Comparison of ENCODE assay signal across 25 cellular contexts in genomic region chr11:66603072-66603471, GRCh38. TPM values are rescaled to one million over a fixed set of nuclear protein-coding genes. Genes with fewer than 3 reads are reported as not detected.
"Had no signal": no experiment of that assay in that cellular context is flagged by ENCODE, and none has a peak within 500 bp of the region (broad histone marks: within the 10 kb centered on the region; RNA-seq: fewer than 3 reads in every experiment).

No MANE protein-coding gene starts in this region.

- DNase-seq: activated CD4-positive, alpha-beta memory T cell treated with anti-CD3 and anti-CD28 coated beads, Interleukin-2, amount 10 ng/mL, durations not matched to agents 7 days and 5 days; activated CD4-positive, alpha-beta T cell treated with anti-CD3 and anti-CD28 coated beads, Interleukin-2, amount 10 ng/mL, durations not matched to agents 7 days and 5 days; activated CD4-positive, CD25-positive, alpha-beta regulatory T cell; activated CD8-positive, alpha-beta memory T cell treated with anti-CD3 and anti-CD28 coated beads, Interleukin-2, amount 50 U/mL, for 48 hours; activated naive CD4-positive, alpha-beta T cell; activated T-cell treated with anti-CD3 and anti-CD28 coated beads, Interleukin-2, amount 50 U/mL, for 1 hour; aorta; body of pancreas; MG63; MV-4-11; NCI-H1092 treated with DMSO at 0.1 percent for 48 hours; NCI-H1417 treated with DMSO at 0.1 percent for 48 hours; NCI-H1694; NCI-H2029; NCI-H2107; NCI-H2171 treated with DMSO at 0.1 percent for 48 hours; NCI-H226; NCI-H526 treated with DMSO at 0.1 percent for 48 hours; NCI-H82; T-cell; T-helper 2 cell; T1000 had no signal

- H3K27me3 ChIP-seq: body of pancreas, MG63 had no signal

- H3K9ac ChIP-seq: KMS-11 had no signal

- H3K4me3 ChIP-seq: body of pancreas, MG63, SK-N-MC had no signal

- H3K4me2 ChIP-seq: KMS-11 had no signal

- H3K9me3 ChIP-seq: body of pancreas, MG63 had no signal

- H3K27ac ChIP-seq: body of pancreas, KMS-11, SK-N-MC had no signal

RNA-seq across cellular contexts. Expression of gene CCDC87, which starts 10.2 kb away (rescaled TPM):
- total RNA-seq: activated CD4-positive, alpha-beta memory T cell treated with anti-CD3 and anti-CD28 coated beads, Interleukin-2, amount 10 ng/mL, durations not matched to agents 7 days and 5 days had no signal

RNA-seq across cellular contexts. Expression of gene CTSF, which starts 34.7 kb away (rescaled TPM):
- total RNA-seq: OCI-LY7 had no signal
